Comparison of ENCODE assay signal across 10 cellular contexts in genomic region chr6:143806282-143807102, GRCh38. TPM values are rescaled to one million over a fixed set of nuclear protein-coding genes. Genes with fewer than 3 reads are reported as not detected.
A peak's percentile ranks its signal among the peaks of the same experiment; 100 is the strongest.
DNase-seq lines count a peak whose midpoint lies in the region; ATAC-seq and TF ChIP-seq lines count a peak whose summit lies in the region.
"Had no signal": no experiment of that assay in that cellular context is flagged by ENCODE, and none has a peak within 500 bp of the region (broad histone marks: within the 10 kb centered on the region; RNA-seq: fewer than 3 reads in every experiment).

No MANE protein-coding gene starts in this region.

- peak overlapping the region; percentile 55 for H3K4me3 Mint-ChIP-seq in activated CD8-positive, alpha-beta T cell treated with anti-CD3 and anti-CD28 coated beads for 36 hours
- H3K4me3 Mint-ChIP-seq: H9 had no signal

- DNase-seq in HUDEP-2 (lab: John Stamatoyannopoulos, UW; ENCODE audit: unreplicated experiment in 76 of 76): peak in 69 of 76 experiments; percentile 14 to 92 (median 67)
- DNase-seq in activated CD8-positive, alpha-beta T cell treated with anti-CD3 and anti-CD28 coated beads for 36 hours: peak; percentile 97
- DNase-seq in fibroblast of pulmonary artery (ENCODE audit: low read depth): peak; percentile 74
- peak; percentile 79 for DNase-seq in stimulated activated CD8-positive, alpha-beta memory T cell treated with anti-CD3 and anti-CD28 coated beads, Interleukin-4, amount 100 ng/mL, for 24 hours (ENCODE audit: low read depth)
- DNase-seq in Peyer's patch: no peak
- DNase-seq in epidermal melanocyte (ENCODE audit: insufficient read length, low spot score): no peak
- no peak for DNase-seq in ACHN
- no peak for DNase-seq in NCI-H187 (lab: John Stamatoyannopoulos, UW)
- DNase-seq: H9 had no signal

- no peak overlapping the region for H3K27ac ChIP-seq in Peyer's patch

- peak; percentile 75 for ATAC-seq in activated CD8-positive, alpha-beta T cell treated with anti-CD3 and anti-CD28 coated beads for 36 hours

- intact Hi-C loops in activated CD8-positive, alpha-beta T cell treated with anti-CD3 and anti-CD28 coated beads for 36 hours (cut with micrococcal nuclease): no loop called here

- no peaks in the 10 kb centered on the region for H3K27me3 ChIP-seq in Peyer's patch

- no peaks in the 10 kb centered on the region for H3K9me3 ChIP-seq in Peyer's patch

- no peaks in the 10 kb centered on the region for H3K4me1 ChIP-seq in Peyer's patch

- in situ Hi-C loops in ACHN (cut with HindIII; ENCODE audit: low pct_ligation_motif_present, low pct_unique_long_range_greater_than_20kb, low sequenced_read_pairs): no loop called here

- peak overlapping the region; percentile 89 for H3K27ac Mint-ChIP-seq in activated CD8-positive, alpha-beta T cell treated with anti-CD3 and anti-CD28 coated beads for 36 hours
- H3K27ac Mint-ChIP-seq: H9 had no signal

- H3K27me3 Mint-ChIP-seq in activated CD8-positive, alpha-beta T cell treated with anti-CD3 and anti-CD28 coated beads for 36 hours: no peaks in the 10 kb centered on the region

- CTCF ChIA-PET in activated CD8-positive, alpha-beta T cell treated with anti-CD3 and anti-CD28 coated beads for 36 hours (lab: Charles Lee): interaction anchor here (0.7 to 1.5 kb wide), 4 partner anchors 9 to 231 kb away, joined by 3 to 10 read pairs (median 4); no protein-coding TSS in a partner anchor

- no peak for TF ChIP-seq CTCF in activated CD8-positive, alpha-beta T cell treated with anti-CD3 and anti-CD28 coated beads for 36 hours (IDR thresholded peaks at IDR 0.05)
- TF ChIP-seq CTCF in fibroblast of pulmonary artery (IDR thresholded peaks at IDR 0.05; ENCODE audit: low read length, missing control alignments) (no peak), Peyer's patch (IDR thresholded peaks at IDR 0.05) (no peak)

- TF ChIP-seq POLR2A in Peyer's patch (IDR thresholded peaks at IDR 0.05): no peak

- H3K4me3 ChIP-seq in fibroblast of pulmonary artery (replicated peaks; ENCODE audit: low read depth, low read length) (no peak overlapping the region), Peyer's patch (no peak overlapping the region)

- POLR2A ChIA-PET in activated CD8-positive, alpha-beta T cell treated with anti-CD3 and anti-CD28 coated beads for 36 hours (lab: Charles Lee): interaction anchor here (0.6 to 2.1 kb wide), 4 partner anchors 11 to 1660 kb away, joined by 3 to 13 read pairs (median 6); partner anchors contain the start of genes LTV1, NMBR and VTA1

- peaks cover 46% of the 10 kb centered on the region for H3K4me1 Mint-ChIP-seq in activated CD8-positive, alpha-beta T cell treated with anti-CD3 and anti-CD28 coated beads for 36 hours (ENCODE audit: low read depth)

- H3K36me3 Mint-ChIP-seq in activated CD8-positive, alpha-beta T cell treated with anti-CD3 and anti-CD28 coated beads for 36 hours (ENCODE audit: low read depth): peaks cover 38% of the 10 kb centered on the region

- no peaks in the 10 kb centered on the region for H3K9me3 Mint-ChIP-seq in activated CD8-positive, alpha-beta T cell treated with anti-CD3 and anti-CD28 coated beads for 36 hours
- H3K9me3 Mint-ChIP-seq: H9 had no signal

- H3K36me3 ChIP-seq in Peyer's patch: peaks cover 0 to 6% (median 0%) of the 10 kb centered on the region in 3 donors

RNA-seq across cellular contexts. Expression of gene LTV1, which starts 36.6 kb away (rescaled TPM):
- total RNA-seq in activated CD8-positive, alpha-beta T cell treated with anti-CD3 and anti-CD28 coated beads for 36 hours: 10 to 100 TPM; 30.9 to 31.6 TPM
- 10 to 100 TPM; 10.7 to 23.9 (median 11.1) TPM for total RNA-seq in Peyer's patch

RNA-seq across cellular contexts. Expression of gene ZC2HC1B, which starts 57.8 kb away (rescaled TPM):
- total RNA-seq in activated CD8-positive, alpha-beta T cell treated with anti-CD3 and anti-CD28 coated beads for 36 hours: not detected
- not detected for total RNA-seq in Peyer's patch
- total RNA-seq: H9, lung microvascular endothelial cell had no signal

Comparison
In these comparisons a context has a peak if more than half of its experiments do, and no peak if none do; other contexts are left out.
1. DNase-seq: peak in HUDEP-2 (69 of 76), activated CD8-positive, alpha-beta T cell treated with anti-CD3 and anti-CD28 coated beads for 36 hours (single experiment), fibroblast of pulmonary artery (single experiment) and stimulated activated CD8-positive, alpha-beta memory T cell treated with anti-CD3 and anti-CD28 coated beads, Interleukin-4, amount 100 ng/mL, for 24 hours (single experiment); none in Peyer's patch (0 of 3), epidermal melanocyte (single experiment), ACHN (single experiment) and NCI-H187 (0 of 2).